8 cellular contexts compared by ENCODE assay signal in genomic region chr11:123640677-123641494, GRCh38. TPM values are rescaled to one million over a fixed set of nuclear protein-coding genes. Genes with fewer than 3 reads are reported as not detected.
DNase-seq lines count a peak whose midpoint lies in the region; FAIRE-seq and TF ChIP-seq lines count a peak whose summit lies in the region.

No MANE protein-coding gene starts in this region.

- TF ChIP-seq CTCF in CD14-positive monocyte (IDR thresholded peaks at IDR 0.05) (peak; percentile 62), HL-60 (IDR thresholded peaks at IDR 0.05; ENCODE audit: insufficient read depth, low read length) (peak; percentile 32)

- peak; percentile 26 for FAIRE-seq in GM19239 (lab: Jason Lieb, UNC)

- no peak overlapping the region for H3K4me3 ChIP-seq in HL-60 (replicated peaks; ENCODE audit: insufficient read depth, low read length)

- in situ Hi-C loops in SK-MEL-5 (cut with HindIII; ENCODE audit: low pct_unique_long_range_greater_than_20kb, low sequenced_read_pairs): no loop called here

- intact Hi-C loops in CD14-positive monocyte (cut with micrococcal nuclease): no loop called here

- H3K27ac Mint-ChIP-seq in CD14-positive monocyte: no peak overlapping the region

- H3K27me3 ChIP-seq in HL-60 (ENCODE audit: insufficient read depth, poor library complexity, severe bottlenecking): no peaks in the 10 kb centered on the region

- H3K27ac ChIP-seq in HL-60 (replicated peaks): no peak overlapping the region

- peak overlapping the region in 1 of 2 donors; percentile 48 for H3K4me3 Mint-ChIP-seq in CD14-positive monocyte

- H3K27me3 Mint-ChIP-seq in CD14-positive monocyte (ENCODE audit: low read depth in 3 of 3): peaks cover 4 to 16% (median 15%) of the 10 kb centered on the region in 3 donors

- H3K4me1 Mint-ChIP-seq in CD14-positive monocyte: peaks cover 3% of the 10 kb centered on the region

- H3K9me3 Mint-ChIP-seq in CD14-positive monocyte: no peaks in the 10 kb centered on the region

- H3K36me3 Mint-ChIP-seq in CD14-positive monocyte: no peaks in the 10 kb centered on the region

- DNase-seq in CD14-positive monocyte (ENCODE audit: low spot score) (no peak), GM19239 (ENCODE audit: insufficient read length, low spot score) (no peak), HL-60 (ENCODE audit: low read depth in 1 of 2, low spot score in 1 of 2) (peak in 1 of 2 experiments; percentile 41), SK-MEL-5 (ENCODE audit: low read depth, low spot score) (peak; percentile 59), hepatic stellate cell (ENCODE audit: low spot score) (peak; percentile 52), GOT3 (lab: John Stamatoyannopoulos, UW) (no peak)
- peak; percentile 14 for DNase-seq in activated naive CD8-positive, alpha-beta T cell treated with anti-CD3 and anti-CD28 coated beads, Interleukin-2, amount 50 U/mL, for 16 hours (ENCODE audit: low read depth, low spot score)
- DNase-seq in stimulated activated CD4-positive, alpha-beta T cell treated with anti-CD3 and anti-CD28 coated beads, Interleukin-15, amount 100 ng/mL, for 48 hours (ENCODE audit: low read depth in 2 of 2): peak; percentile 23 to 43

RNA-seq across cellular contexts. Expression of gene SCN3B, which starts 13.5 kb away (rescaled TPM):
- polyA plus RNA-seq in CD14-positive monocyte: not detected
- total RNA-seq in SK-MEL-5 (2014; rRNA removed; shearing (Covaris generic)): 0.08 and 0.11 TPM in 2 replicates
- polyA plus RNA-seq in SK-MEL-5 (2015; cell fraction: cytosol; rRNA removed): 0.04 and 0.08 TPM in 2 replicates
- polyA plus RNA-seq in SK-MEL-5 (2015; cell fraction: nucleus; rRNA removed): 0.52 TPM in 1 of 2 replicates, not detected in the other

Comparison
In these comparisons a context has a peak if more than half of its experiments do, and no peak if none do; other contexts are left out.
1. DNase-seq: peak in SK-MEL-5 (single experiment), activated naive CD8-positive, alpha-beta T cell treated with anti-CD3 and anti-CD28 coated beads, Interleukin-2, amount 50 U/mL, for 16 hours (single experiment), hepatic stellate cell (single experiment) and stimulated activated CD4-positive, alpha-beta T cell treated with anti-CD3 and anti-CD28 coated beads, Interleukin-15, amount 100 ng/mL, for 48 hours (2 of 2); none in CD14-positive monocyte (single experiment), GM19239 (single experiment) and GOT3 (single experiment).